Comparison of ENCODE assay signal across 19 cellular contexts in the genomic region with DNA sequence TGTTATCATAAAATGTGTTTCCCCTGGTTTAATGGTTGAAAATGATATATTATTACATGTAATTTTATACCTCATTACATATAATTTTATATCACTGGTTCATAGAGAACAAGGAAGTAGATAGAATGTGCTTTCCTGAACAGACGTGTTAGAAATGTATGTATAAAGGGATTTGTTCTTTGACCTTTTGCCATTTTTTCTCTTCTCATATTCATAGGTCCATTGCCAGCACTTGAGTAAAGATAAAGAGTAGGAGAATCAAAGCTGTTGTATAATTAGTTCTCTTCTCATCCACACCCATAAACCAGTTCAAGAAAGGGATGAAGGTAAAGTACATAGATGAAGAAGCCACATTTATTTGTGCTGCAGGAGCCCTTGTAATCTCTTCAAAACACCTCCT.
"Had no signal": no experiment of that assay in that cellular context is flagged by ENCODE, and none has a peak within 500 bp of the region (broad histone marks: within the 10 kb centered on the region; RNA-seq: fewer than 3 reads in every experiment).

No MANE protein-coding gene starts in this region.

- H3K9me3 ChIP-seq: prostate gland, right atrium auricular region, stomach, thoracic aorta, upper lobe of left lung had no signal

- H3K27ac ChIP-seq: cardiac muscle cell, prostate gland, right atrium auricular region, stomach, upper lobe of left lung had no signal

- H3K27me3 Mint-ChIP-seq: activated CD4-positive, alpha-beta T cell treated with anti-CD3 and anti-CD28 coated beads for 36 hours had no signal

- H3K36me3 ChIP-seq: cardiac muscle cell, prostate gland, right atrium auricular region, stomach, thoracic aorta, upper lobe of left lung had no signal

- ATAC-seq: activated CD4-positive, alpha-beta T cell treated with anti-CD3 and anti-CD28 coated beads for 36 hours; activated naive CD4-positive, alpha-beta T cell treated with anti-CD3 and anti-CD28 coated beads, Interleukin-2, amount 50 U/mL, for 72 hours; stimulated activated effector memory CD8-positive, alpha-beta T cell treated with anti-CD3 and anti-CD28 coated beads, Interleukin-12 subunit alpha, Interleukin-12 subunit beta, amount 100 ng/mL, for 72 hours; WTC11 had no signal

- H3K4me1 ChIP-seq: prostate gland had no signal

- H3K4me3 ChIP-seq: cardiac muscle cell, prostate gland, right atrium auricular region, stomach, upper lobe of left lung had no signal

- H3K9me3 Mint-ChIP-seq: activated naive CD4-positive, alpha-beta T cell treated with anti-CD3 and anti-CD28 coated beads, Interleukin-2, amount 50 U/mL, for 72 hours; activated T-helper 1 cell treated with anti-CD3 and anti-CD28 coated beads, Interleukin-12 subunit alpha, Interleukin-12 subunit beta, Interleukin-2, Interleukin-4 antibody, amounts not matched to agents 30 ng/mL and 10 ng/mL and 1 ng/mL, durations not matched to agents 14 hours and 24 hours and 36 hours; stimulated activated effector memory CD8-positive, alpha-beta T cell treated with anti-CD3 and anti-CD28 coated beads, Interleukin-12 subunit alpha, Interleukin-12 subunit beta, amount 100 ng/mL, for 72 hours had no signal

- H3K27ac Mint-ChIP-seq: activated CD4-positive, alpha-beta T cell treated with anti-CD3 and anti-CD28 coated beads for 36 hours; activated naive CD4-positive, alpha-beta T cell treated with anti-CD3 and anti-CD28 coated beads, Interleukin-2, amount 50 U/mL, for 72 hours; activated T-helper 1 cell treated with anti-CD3 and anti-CD28 coated beads, Interleukin-12 subunit alpha, Interleukin-12 subunit beta, Interleukin-2, Interleukin-4 antibody, amounts not matched to agents 30 ng/mL and 10 ng/mL and 1 ng/mL, durations not matched to agents 14 hours and 24 hours and 36 hours; immature natural killer cell; stimulated activated effector memory CD8-positive, alpha-beta T cell treated with anti-CD3 and anti-CD28 coated beads, Interleukin-12 subunit alpha, Interleukin-12 subunit beta, amount 100 ng/mL, for 72 hours; WTC11 had no signal

- H3K4me3 Mint-ChIP-seq: activated CD4-positive, alpha-beta T cell treated with anti-CD3 and anti-CD28 coated beads for 36 hours; activated T-helper 1 cell treated with anti-CD3 and anti-CD28 coated beads, Interleukin-12 subunit alpha, Interleukin-12 subunit beta, Interleukin-2, Interleukin-4 antibody, amounts not matched to agents 30 ng/mL and 10 ng/mL and 1 ng/mL, durations not matched to agents 14 hours and 24 hours and 36 hours; immature natural killer cell; stimulated activated effector memory CD8-positive, alpha-beta T cell treated with anti-CD3 and anti-CD28 coated beads, Interleukin-12 subunit alpha, Interleukin-12 subunit beta, amount 100 ng/mL, for 72 hours; WTC11 had no signal

- FAIRE-seq: endothelial cell of umbilical vein had no signal

- H3K27me3 ChIP-seq: cardiac muscle cell, right atrium auricular region, stomach, upper lobe of left lung had no signal

- H3K4me1 Mint-ChIP-seq: immature natural killer cell; stimulated activated effector memory CD8-positive, alpha-beta T cell treated with anti-CD3 and anti-CD28 coated beads, Interleukin-12 subunit alpha, Interleukin-12 subunit beta, amount 100 ng/mL, for 72 hours had no signal

- DNase-seq: activated CD4-positive, alpha-beta T cell treated with anti-CD3 and anti-CD28 coated beads for 36 hours; activated CD4-positive, alpha-beta T cell treated with anti-CD3 and anti-CD28 coated beads, Interleukin-2, amount 50 U/mL, for 48 hours; activated gamma-delta T cell treated with Interleukin-2 at 50 U/mL for 16 hours; dermis blood vessel endothelial cell; effector memory CD4-positive, alpha-beta T cell; immature natural killer cell; occipital lobe; stimulated activated CD4-positive, alpha-beta T cell treated with anti-CD3 and anti-CD28 coated beads, Interleukin-4, amount 100 ng/mL, for 1 hour; stomach; upper lobe of left lung had no signal

- H3K36me3 Mint-ChIP-seq: immature natural killer cell; stimulated activated effector memory CD8-positive, alpha-beta T cell treated with anti-CD3 and anti-CD28 coated beads, Interleukin-12 subunit alpha, Interleukin-12 subunit beta, amount 100 ng/mL, for 72 hours; WTC11 had no signal
